In the genomic region with DNA sequence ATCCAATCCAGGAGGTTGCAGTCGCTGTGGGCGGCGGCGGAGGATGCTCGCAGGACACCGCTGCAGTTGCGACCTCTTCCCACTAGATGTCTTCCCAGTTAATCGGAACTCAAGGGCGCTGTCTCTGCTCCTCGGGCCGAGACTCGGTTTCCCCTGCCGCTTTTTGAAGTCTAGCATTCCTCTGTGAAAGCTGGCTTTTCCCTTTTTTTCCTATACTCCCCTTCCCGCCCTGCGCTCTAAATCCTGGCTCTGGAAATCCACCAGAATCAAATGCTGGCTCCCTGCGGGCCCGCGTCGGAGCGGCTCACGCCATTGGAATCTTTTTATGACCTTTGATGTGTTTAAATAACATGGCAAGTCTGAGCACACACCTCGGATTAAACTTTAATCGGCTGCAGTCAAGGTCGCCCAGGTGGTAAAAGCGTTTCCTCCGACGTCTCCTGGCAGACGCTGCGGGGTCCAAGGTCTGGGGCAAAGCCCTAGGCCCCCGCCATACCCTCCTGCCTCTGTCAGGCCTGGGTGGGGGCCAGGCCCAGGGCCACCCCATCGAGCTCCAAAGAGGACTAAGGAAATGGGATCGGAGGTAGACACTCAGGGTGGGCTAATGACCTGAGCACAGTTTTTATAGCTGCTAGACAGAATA, we compare ENCODE assay signal across 8 cellular contexts. TPM values are rescaled to one million over a fixed set of nuclear protein-coding genes. Genes with fewer than 3 reads are reported as not detected.
A peak's percentile ranks its signal among the peaks of the same experiment; 100 is the strongest.
DNase-seq lines count a peak whose midpoint lies in the region; TF ChIP-seq lines count a peak whose summit lies in the region.

No MANE protein-coding gene starts in this region.

- H3K27me3 ChIP-seq in Peyer's patch (peaks cover 0 to 55% of the 10 kb centered on the region in 2 donors), iPS-15b (ENCODE audit: control insufficient read depth, insufficient read depth, low read length) (peaks cover 100% of the 10 kb centered on the region), smooth muscle cell (ENCODE audit: low read depth) (peaks cover 29% of the 10 kb centered on the region)

- H3K4me3 ChIP-seq in Peyer's patch (peak overlapping the region in 2 of 4 donors; percentile 34 to 43), astrocyte of the spinal cord (ENCODE audit: low read depth, low read length) (peak overlapping the region; percentile 13), iPS-15b (ENCODE audit: low read depth, low read length) (peak overlapping the region; percentile 26), smooth muscle cell (peak overlapping the region; percentile 35)

- 18% methylated on average over 32 of the region's 32 CpGs for WGBS in smooth muscle cell (ENCODE audit: low lambda C conversion rate)

- H2AFZ ChIP-seq in smooth muscle cell (ENCODE audit: low read depth): peak overlapping the region; percentile 91

- no peaks in the 10 kb centered on the region for H3K36me3 ChIP-seq in Peyer's patch
- H3K36me3 ChIP-seq in iPS-15b (ENCODE audit: control insufficient read depth, insufficient read depth, low read length): no peaks in the 10 kb centered on the region
- no peaks in the 10 kb centered on the region for H3K36me3 ChIP-seq in smooth muscle cell (ENCODE audit: low read depth)

- H3F3A ChIP-seq in smooth muscle cell (ENCODE audit: low read depth): peaks cover 4% of the 10 kb centered on the region

- H3K9me3 ChIP-seq in Peyer's patch (no peaks in the 10 kb centered on the region), iPS-15b (ENCODE audit: control insufficient read depth, insufficient read depth, low read length) (no peaks in the 10 kb centered on the region), smooth muscle cell (replicated peaks; ENCODE audit: low read depth) (no peaks in the 10 kb centered on the region)

- in situ Hi-C loops in GM13977 (cut with MboI; ENCODE audit: low pct_unique_long_range_greater_than_20kb, low sequenced_read_pairs, unreplicated experiment) (no loop called here), astrocyte of the spinal cord (cut with HindIII; ENCODE audit: low sequenced_read_pairs) (no loop called here)

- TF ChIP-seq CTCF in GM13977 (IDR thresholded peaks at IDR 0.05; ENCODE audit: extremely low read depth, insufficient read depth, missing control alignments) (peak; percentile 72), Peyer's patch (IDR thresholded peaks at IDR 0.05) (peak; percentile 40 to 84 (median 76)), astrocyte of the spinal cord (IDR thresholded peaks at IDR 0.05; ENCODE audit: low read depth, low read length) (peak; percentile 84), smooth muscle cell (IDR thresholded peaks at IDR 0.05; ENCODE audit: borderline replicate concordance, insufficient read depth, poor library complexity, severe bottlenecking) (peak; percentile 71)

- H3K9ac ChIP-seq in iPS-15b (ENCODE audit: low read depth, low read length) (no peak overlapping the region), smooth muscle cell (ENCODE audit: low read depth) (no peak overlapping the region)

- DNase-seq in 8988T (peak; percentile 76), GM13977 (ENCODE audit: low spot score) (peak; percentile 82), Peyer's patch (peak; percentile 29 to 84 (median 82)), astrocyte of the spinal cord (ENCODE audit: low read depth, low spot score) (no peak), smooth muscle cell (lab: John Stamatoyannopoulos, UW; ENCODE audit: unreplicated experiment) (no peak), NCI-H748 treated with DMSO at 0.1 percent for 48 hours (lab: John Stamatoyannopoulos, UW) (no peak), NCI-H526 treated with DMSO at 0.1 percent for 48 hours (lab: John Stamatoyannopoulos, UW) (no peak)

- peaks cover 17% of the 10 kb centered on the region for H3K79me2 ChIP-seq in smooth muscle cell (ENCODE audit: low read depth)

- H3K4me1 ChIP-seq in Peyer's patch (peaks cover 0 to 28% (median 0%) of the 10 kb centered on the region in 4 donors), iPS-15b (ENCODE audit: control insufficient read depth, insufficient read depth, low read length) (peaks cover 4% of the 10 kb centered on the region), smooth muscle cell (ENCODE audit: low read depth) (peaks cover 23% of the 10 kb centered on the region)

- peak overlapping the region; percentile 86 for H3K4me2 ChIP-seq in smooth muscle cell

- TF ChIP-seq POLR2A in Peyer's patch (IDR thresholded peaks at IDR 0.05): no peak

- H3K27ac ChIP-seq in Peyer's patch: peak overlapping the region in 2 of 4 donors; percentile 55 to 63
- no peak overlapping the region for H3K27ac ChIP-seq in smooth muscle cell (ENCODE audit: low read depth)

- H4K20me1 ChIP-seq in smooth muscle cell (ENCODE audit: low read depth): no peaks in the 10 kb centered on the region

RNA-seq across cellular contexts. Expression of a gene that starts 10.7 kb away (rescaled TPM):
- total RNA-seq in Peyer's patch (not detected), smooth muscle cell (14.2 and 21.6 TPM in 2 replicates)
- 6.2 and 10.0 TPM in 2 replicates for polyA plus RNA-seq in smooth muscle cell

RNA-seq across cellular contexts. Expression of a gene that starts 25.5 kb away (rescaled TPM):
- not detected for total RNA-seq in Peyer's patch
- total RNA-seq in smooth muscle cell: 18.2 and 20.3 TPM in 2 replicates
- polyA plus RNA-seq in smooth muscle cell: 25.2 and 27.7 TPM in 2 replicates

RNA-seq across cellular contexts. Expression of a gene that starts 32.0 kb away (rescaled TPM):
- total RNA-seq in Peyer's patch: not detected
- 0.18 and 0.36 TPM in 2 replicates for total RNA-seq in smooth muscle cell
- 2.0 and 2.6 TPM in 2 replicates for polyA plus RNA-seq in smooth muscle cell

RNA-seq across cellular contexts. Expression of a gene that starts 36.4 kb away (rescaled TPM):
- 10 to 100 TPM; 15.7 to 28.4 (median 19.8) TPM for total RNA-seq in Peyer's patch
- 35.7 and 53.6 TPM in 2 replicates for total RNA-seq in smooth muscle cell
- 37.6 and 39.4 TPM in 2 replicates for polyA plus RNA-seq in smooth muscle cell

RNA-seq across cellular contexts. Expression of a gene that starts 45.2 kb away (rescaled TPM):
- total RNA-seq in Peyer's patch (10 to 100 TPM; 25.7 to 71.2 (median 46.1) TPM), smooth muscle cell (22.9 and 35.8 TPM in 2 replicates)
- polyA plus RNA-seq in smooth muscle cell: 12.6 and 19.2 TPM in 2 replicates

Comparison
In these comparisons a context has a peak if more than half of its experiments do, and no peak if none do; other contexts are left out.
1. DNase-seq: peak in 8988T (single experiment), GM13977 (single experiment) and Peyer's patch (3 of 3); none in astrocyte of the spinal cord (single experiment), smooth muscle cell (single experiment), NCI-H748 treated with DMSO at 0.1 percent for 48 hours (single experiment) and NCI-H526 treated with DMSO at 0.1 percent for 48 hours (single experiment).
2. RNA of a gene that starts 10.7 kb away (total RNA-seq): 14.2 to 21.6 TPM in smooth muscle cell; not detected in Peyer's patch; every median in the first group is over 10 times any median in the second.
3. RNA of a gene that starts 25.5 kb away (total RNA-seq): 18.2 to 20.3 TPM in smooth muscle cell; not detected in Peyer's patch; every median in the first group is over 10 times any median in the second.
4. Peak in every context shown above with its lines, with median percentiles within 50 percentile points of each other: CTCF ChIP-seq.